Comparison of ENCODE assay signal across 1 cellular context in the genomic region with DNA sequence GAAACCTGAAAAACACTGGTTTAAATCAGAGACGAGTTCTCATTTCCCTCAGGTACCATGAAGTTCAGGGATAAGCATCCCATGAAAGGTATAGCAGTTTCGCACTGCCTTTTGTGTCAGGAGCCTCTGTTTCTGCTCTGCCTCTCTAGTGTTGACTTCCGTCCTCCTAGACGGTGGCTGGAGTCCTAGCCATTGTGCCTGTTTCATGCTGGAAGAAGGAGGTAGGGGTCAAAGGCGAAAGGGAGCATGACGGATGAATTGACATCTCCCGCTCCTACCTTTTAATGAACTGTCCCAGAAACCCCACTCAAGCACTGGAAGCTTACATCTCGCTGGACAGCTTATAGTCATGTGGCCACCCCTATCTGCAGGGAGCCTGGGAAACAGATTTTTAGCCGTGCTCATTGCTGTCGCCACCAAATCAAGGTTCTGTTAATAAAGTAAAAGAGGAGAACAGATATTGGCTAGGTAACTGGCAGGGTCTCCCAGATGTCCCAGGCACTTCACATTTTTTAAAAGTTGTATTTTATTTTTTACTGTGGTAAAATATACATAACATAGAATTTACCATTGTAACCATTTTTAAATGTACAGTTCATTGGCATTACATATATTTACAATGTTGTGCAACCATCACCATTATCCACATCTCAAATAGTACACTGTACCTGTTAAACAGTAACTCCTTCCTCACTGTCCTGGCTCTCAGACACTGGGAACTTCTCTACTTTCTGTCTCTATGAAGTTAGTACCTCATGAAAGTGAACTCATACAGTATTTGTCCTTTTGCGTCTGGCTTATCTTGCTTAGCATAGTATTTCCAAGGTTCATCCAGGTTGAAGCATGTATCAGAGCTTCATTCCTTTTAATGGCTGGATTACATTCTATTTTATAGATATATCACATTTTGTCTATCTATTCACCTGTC.
TF ChIP-seq lines count a peak whose summit lies in the region.

No MANE protein-coding gene starts in this region.

TF ChIP-seq in HCT116, 20 proteins besides CTCF, POLR2A, EP300 and RAD21 (continued from another document):
- TF ChIP-seq SP1 (IDR thresholded peaks at IDR 0.05; ENCODE audit: low read depth) (no peak), SRF (IDR thresholded peaks at IDR 0.05; ENCODE audit: low read depth) (no peak)
- TF ChIP-seq, protein P1, sequence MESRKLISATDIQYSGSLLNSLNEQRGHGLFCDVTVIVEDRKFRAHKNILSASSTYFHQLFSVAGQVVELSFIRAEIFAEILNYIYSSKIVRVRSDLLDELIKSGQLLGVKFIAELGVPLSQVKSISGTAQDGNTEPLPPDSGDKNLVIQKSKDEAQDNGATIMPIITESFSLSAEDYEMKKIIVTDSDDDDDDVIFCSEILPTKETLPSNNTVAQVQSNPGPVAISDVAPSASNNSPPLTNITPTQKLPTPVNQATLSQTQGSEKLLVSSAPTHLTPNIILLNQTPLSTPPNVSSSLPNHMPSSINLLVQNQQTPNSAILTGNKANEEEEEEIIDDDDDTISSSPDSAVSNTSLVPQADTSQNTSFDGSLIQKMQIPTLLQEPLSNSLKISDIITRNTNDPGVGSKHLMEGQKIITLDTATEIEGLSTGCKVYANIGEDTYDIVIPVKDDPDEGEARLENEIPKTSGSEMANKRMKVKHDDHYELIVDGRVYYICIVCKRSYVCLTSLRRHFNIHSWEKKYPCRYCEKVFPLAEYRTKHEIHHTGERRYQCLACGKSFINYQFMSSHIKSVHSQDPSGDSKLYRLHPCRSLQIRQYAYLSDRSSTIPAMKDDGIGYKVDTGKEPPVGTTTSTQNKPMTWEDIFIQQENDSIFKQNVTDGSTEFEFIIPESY (IDR thresholded peaks at IDR 0.05; ENCODE audit: extremely low read depth, insufficient replicate concordance, low read length): no peak
